Comparison of ENCODE assay signal across 2 cellular contexts in the genomic region with DNA sequence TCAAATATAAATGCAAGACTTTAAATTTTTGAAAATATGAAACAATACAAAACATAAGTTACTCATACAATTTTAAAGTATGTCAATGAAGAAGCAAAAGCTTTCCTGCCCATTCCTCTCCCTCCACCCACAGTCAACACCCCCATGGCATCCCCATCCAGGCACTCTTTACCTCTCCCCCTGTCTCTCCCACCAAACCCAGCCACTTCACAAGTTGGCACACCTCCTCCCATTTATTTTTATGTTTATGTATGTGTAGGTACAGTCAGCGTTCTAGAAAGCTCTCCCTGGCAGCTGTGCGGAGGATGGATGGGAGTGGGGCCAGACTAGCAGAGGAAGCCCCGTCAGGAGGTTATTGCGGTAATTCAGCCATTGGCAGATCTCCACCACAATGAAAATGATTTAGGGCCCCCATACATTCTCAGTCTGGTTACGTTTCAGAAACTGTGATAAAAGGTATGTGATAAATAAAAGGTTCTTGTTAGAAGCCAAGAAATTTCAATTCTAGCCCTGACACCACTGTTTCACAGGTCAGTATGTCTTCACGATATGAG.
TF ChIP-seq lines count a peak whose summit lies in the region.

No MANE protein-coding gene starts in this region.

TF ChIP-seq in SK-N-SH, 30 proteins besides CTCF, POLR2A, EP300 and RAD21:
- TF ChIP-seq FOSL2 (IDR thresholded peaks at IDR 0.05; ENCODE audit: borderline replicate concordance, low read depth) (no peak), SMC3 (IDR thresholded peaks at IDR 0.05; ENCODE audit: low read depth, low read length) (no peak), EZH2phosphoT487 (IDR thresholded peaks at IDR 0.05; ENCODE audit: borderline replicate concordance, low read depth) (no peak), NRF1 (IDR thresholded peaks at IDR 0.05; ENCODE audit: low read depth, low read length) (no peak), ELF1 (IDR thresholded peaks at IDR 0.05) (no peak), CHD2 (IDR thresholded peaks at IDR 0.05; ENCODE audit: low read length, partially characterized antibody) (no peak), JUND (IDR thresholded peaks at IDR 0.05) (no peak), RXRA (IDR thresholded peaks at IDR 0.05; ENCODE audit: borderline replicate concordance, low read depth) (no peak), TCF12 (IDR thresholded peaks at IDR 0.05) (no peak), TEAD4 (IDR thresholded peaks at IDR 0.05; ENCODE audit: borderline replicate concordance, insufficient read depth) (no peak), YY1 (IDR thresholded peaks at IDR 0.05; ENCODE audit: low read depth) (no peak)
- TF ChIP-seq, protein P1, sequence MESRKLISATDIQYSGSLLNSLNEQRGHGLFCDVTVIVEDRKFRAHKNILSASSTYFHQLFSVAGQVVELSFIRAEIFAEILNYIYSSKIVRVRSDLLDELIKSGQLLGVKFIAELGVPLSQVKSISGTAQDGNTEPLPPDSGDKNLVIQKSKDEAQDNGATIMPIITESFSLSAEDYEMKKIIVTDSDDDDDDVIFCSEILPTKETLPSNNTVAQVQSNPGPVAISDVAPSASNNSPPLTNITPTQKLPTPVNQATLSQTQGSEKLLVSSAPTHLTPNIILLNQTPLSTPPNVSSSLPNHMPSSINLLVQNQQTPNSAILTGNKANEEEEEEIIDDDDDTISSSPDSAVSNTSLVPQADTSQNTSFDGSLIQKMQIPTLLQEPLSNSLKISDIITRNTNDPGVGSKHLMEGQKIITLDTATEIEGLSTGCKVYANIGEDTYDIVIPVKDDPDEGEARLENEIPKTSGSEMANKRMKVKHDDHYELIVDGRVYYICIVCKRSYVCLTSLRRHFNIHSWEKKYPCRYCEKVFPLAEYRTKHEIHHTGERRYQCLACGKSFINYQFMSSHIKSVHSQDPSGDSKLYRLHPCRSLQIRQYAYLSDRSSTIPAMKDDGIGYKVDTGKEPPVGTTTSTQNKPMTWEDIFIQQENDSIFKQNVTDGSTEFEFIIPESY (IDR thresholded peaks at IDR 0.05; ENCODE audit: borderline replicate concordance, low read depth) = no peak

TF ChIP-seq in SK-N-SH treated with all-trans-retinoic acid at 6 μM for 48 hours, 23 proteins besides CTCF, POLR2A, EP300 and RAD21:
- TF ChIP-seq, protein P2, sequence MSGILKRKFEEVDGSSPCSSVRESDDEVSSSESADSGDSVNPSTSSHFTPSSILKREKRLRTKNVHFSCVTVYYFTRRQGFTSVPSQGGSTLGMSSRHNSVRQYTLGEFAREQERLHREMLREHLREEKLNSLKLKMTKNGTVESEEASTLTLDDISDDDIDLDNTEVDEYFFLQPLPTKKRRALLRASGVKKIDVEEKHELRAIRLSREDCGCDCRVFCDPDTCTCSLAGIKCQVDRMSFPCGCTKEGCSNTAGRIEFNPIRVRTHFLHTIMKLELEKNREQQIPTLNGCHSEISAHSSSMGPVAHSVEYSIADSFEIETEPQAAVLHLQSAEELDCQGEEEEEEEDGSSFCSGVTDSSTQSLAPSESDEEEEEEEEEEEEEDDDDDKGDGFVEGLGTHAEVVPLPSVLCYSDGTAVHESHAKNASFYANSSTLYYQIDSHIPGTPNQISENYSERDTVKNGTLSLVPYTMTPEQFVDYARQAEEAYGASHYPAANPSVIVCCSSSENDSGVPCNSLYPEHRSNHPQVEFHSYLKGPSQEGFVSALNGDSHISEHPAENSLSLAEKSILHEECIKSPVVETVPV (CRISPR knock-in tag; IDR thresholded peaks at IDR 0.05) = no peak
- TF ChIP-seq TCF4 (CRISPR knock-in tag; IDR thresholded peaks at IDR 0.05; ENCODE audit: borderline replicate concordance) = no peak
- no peak for TF ChIP-seq ZC3H10 (CRISPR knock-in tag; IDR thresholded peaks at IDR 0.05)
- TF ChIP-seq ZNF565 (CRISPR knock-in tag; conservative IDR thresholded peaks at IDR 0.05; ENCODE audit: low read depth) = no peak
- TF ChIP-seq ISL1 (CRISPR knock-in tag; IDR thresholded peaks at IDR 0.05) = no peak
- TF ChIP-seq, protein P3, sequence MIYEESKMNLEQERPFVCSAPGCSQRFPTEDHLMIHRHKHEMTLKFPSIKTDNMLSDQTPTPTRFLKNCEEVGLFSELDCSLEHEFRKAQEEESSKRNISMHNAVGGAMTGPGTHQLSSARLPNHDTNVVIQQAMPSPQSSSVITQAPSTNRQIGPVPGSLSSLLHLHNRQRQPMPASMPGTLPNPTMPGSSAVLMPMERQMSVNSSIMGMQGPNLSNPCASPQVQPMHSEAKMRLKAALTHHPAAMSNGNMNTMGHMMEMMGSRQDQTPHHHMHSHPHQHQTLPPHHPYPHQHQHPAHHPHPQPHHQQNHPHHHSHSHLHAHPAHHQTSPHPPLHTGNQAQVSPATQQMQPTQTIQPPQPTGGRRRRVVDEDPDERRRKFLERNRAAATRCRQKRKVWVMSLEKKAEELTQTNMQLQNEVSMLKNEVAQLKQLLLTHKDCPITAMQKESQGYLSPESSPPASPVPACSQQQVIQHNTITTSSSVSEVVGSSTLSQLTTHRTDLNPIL (CRISPR knock-in tag; IDR thresholded peaks at IDR 0.05; ENCODE audit: low read depth) = no peak
